13 cellular contexts compared by ENCODE assay signal in genomic region chr3:191350389-191351090, GRCh38. TPM values are rescaled to one million over a fixed set of nuclear protein-coding genes. Genes with fewer than 3 reads are reported as not detected.
DNase-seq lines count a peak whose midpoint lies in the region; ATAC-seq and TF ChIP-seq lines count a peak whose summit lies in the region.
"Had no signal": no experiment of that assay in that cellular context is flagged by ENCODE, and none has a peak within 500 bp of the region (broad histone marks: within the 10 kb centered on the region; RNA-seq: fewer than 3 reads in every experiment).

No MANE protein-coding gene starts in this region.

- H3K4me3 ChIP-seq in cardiac fibroblast (replicated peaks in 1 of 2; ENCODE audit: low read depth in 2 of 2, low read length in 2 of 2) (peak overlapping the region in 1 of 2 donors; percentile 28), lung (no peak overlapping the region), transverse colon (no peak overlapping the region)

- no peak for TF ChIP-seq CTCF in HFFc6 (IDR thresholded peaks at IDR 0.05)
- TF ChIP-seq CTCF in cardiac fibroblast (IDR thresholded peaks at IDR 0.05; ENCODE audit: low read depth, low read length) = no peak
- no peak for TF ChIP-seq CTCF in lung (IDR thresholded peaks at IDR 0.05; ENCODE audit: control extremely low read depth, extremely low read depth)
- no peak for TF ChIP-seq CTCF in transverse colon (IDR thresholded peaks at IDR 0.05)

- H3K4me1 Mint-ChIP-seq in HFFc6 (ENCODE audit: low read depth) = peaks cover 4% of the 10 kb centered on the region

- in situ Hi-C loops in transverse colon (cut with MboI; ENCODE audit: low pct_ligation_motif_present in 1 of 4, low pct_unique_long_range_greater_than_20kb in 1 of 4, low sequenced_read_pairs in 3 of 4) = no loop called here

- WGBS in lung, 2 donors = 33 to 59% methylated on average over 5 of the region's 5 CpGs
- WGBS in transverse colon (ENCODE audit: low coverage in 1 of 2), 2 donors = 58 to 65% methylated on average over 5 of the region's 5 CpGs

- DNase-seq in HFFc6 = peak; percentile 16
- DNase-seq in cardiac fibroblast (ENCODE audit: low read depth in 2 of 2) = peak; percentile 39 to 78
- DNase-seq in lung (ENCODE audit: low spot score) = no peak
- DNase-seq in transverse colon = no peak
- no peak for DNase-seq in NCI-H1694 (lab: John Stamatoyannopoulos, UW)
- no peak for DNase-seq in stimulated activated CD4-positive, alpha-beta T cell treated with anti-CD3 and anti-CD28 coated beads, Interleukin-4, amount 100 ng/mL, for 4 hours
- DNase-seq: activated T-cell treated with anti-CD3 and anti-CD28 coated beads, Interleukin-2, amount 50 U/mL, for 24 hours; amygdala; COR-L47; MV-4-11; NCI-H446; stimulated activated CD4-positive, alpha-beta T cell treated with anti-CD3 and anti-CD28 coated beads, Interleukin-15, amount 100 ng/mL, for 24 hours had no signal

- no peaks in the 10 kb centered on the region; the same call in 1 of the 2 replicates for H3K27me3 Mint-ChIP-seq in HFFc6 (ENCODE audit: insufficient read depth)
- H3K27me3 Mint-ChIP-seq: activated T-cell treated with anti-CD3 and anti-CD28 coated beads, Interleukin-2, amount 50 U/mL, for 24 hours had no signal

- no peaks in the 10 kb centered on the region for H3K9me3 Mint-ChIP-seq in HFFc6
- H3K9me3 Mint-ChIP-seq: activated T-cell treated with anti-CD3 and anti-CD28 coated beads, Interleukin-2, amount 50 U/mL, for 24 hours had no signal

- H3K27me3 ChIP-seq in lung (ENCODE audit: control insufficient read depth, insufficient read depth) = no peaks in the 10 kb centered on the region
- no peaks in the 10 kb centered on the region for H3K27me3 ChIP-seq in transverse colon

- no peak for TF ChIP-seq EP300 in transverse colon (IDR thresholded peaks at IDR 0.05; ENCODE audit: low read depth)

- peak overlapping the region; percentile 83 for H3K4me3 Mint-ChIP-seq in HFFc6
- H3K4me3 Mint-ChIP-seq: activated T-cell treated with anti-CD3 and anti-CD28 coated beads, Interleukin-2, amount 50 U/mL, for 24 hours had no signal

- ATAC-seq in lung (ENCODE audit: insufficient read depth, low FRiP score) (peak; percentile 27), GM19463 (IDR thresholded peaks at IDR 0.05; ENCODE audit: unreplicated experiment) (no peak)

- peaks cover 0 to 46% of the 10 kb centered on the region in 2 donors for H3K4me1 ChIP-seq in lung (ENCODE audit: control insufficient read depth in 2 of 2, insufficient read depth in 2 of 2, low read length in 2 of 2)
- peaks cover 25 to 56% (median 33%) of the 10 kb centered on the region in 4 donors for H3K4me1 ChIP-seq in transverse colon

- intact Hi-C loops in transverse colon (cut with DNase I; ENCODE audit: low total_unique reads) = no loop called here

- H3K36me3 Mint-ChIP-seq in HFFc6 (ENCODE audit: low read depth) = peaks cover 4% of the 10 kb centered on the region; the same call in 1 of the 2 replicates

- H3K9me3 ChIP-seq in lung (ENCODE audit: control insufficient read depth in 2 of 2, insufficient read depth in 1 of 2, low read length in 1 of 2) = no peaks in the 10 kb centered on the region
- H3K9me3 ChIP-seq in transverse colon = no peaks in the 10 kb centered on the region

- H3K36me3 ChIP-seq in lung (ENCODE audit: control insufficient read depth in 2 of 2, insufficient read depth in 2 of 2, low read length in 2 of 2) (no peaks in the 10 kb centered on the region), transverse colon (no peaks in the 10 kb centered on the region)

- no peak for TF ChIP-seq POLR2A in transverse colon (IDR thresholded peaks at IDR 0.05)

- H3K27ac Mint-ChIP-seq in HFFc6 = peak overlapping the region; percentile 93
- H3K27ac Mint-ChIP-seq: activated T-cell treated with anti-CD3 and anti-CD28 coated beads, Interleukin-2, amount 50 U/mL, for 24 hours had no signal

- H3K27ac ChIP-seq in lung (ENCODE audit: low read depth in 1 of 2, low read length in 1 of 2) (peak overlapping the region in 1 of 2 donors; percentile 60), transverse colon (peak overlapping the region; percentile 4 to 44 (median 26))

RNA-seq across cellular contexts. Expression of gene UTS2B, which starts 20.2 kb away (rescaled TPM):
- 1 to 10 TPM in 3 of 6 experiments, under 1 TPM in 3; 0.73 to 1.8 (median 1.0) TPM for total RNA-seq in HFFc6 (2021; fragmentation: NEBNext Ultra II Directional; extraction: Animal tissue kit (Norgen Biotek cat#: 25700))
- total RNA-seq in lung (1 to 10 TPM in 1 of 2 donors, under 1 TPM in 1; 0.43 to 2.4 TPM), transverse colon (1 to 10 TPM in 2 of 4 donors, under 1 TPM in 1, not detected in 1; 0.27 to 3.4 (median 2.2) TPM)
- polyA plus RNA-seq in lung = under 1 TPM; 0.10 to 0.20 TPM

RNA-seq across cellular contexts. Expression of gene CCDC50, which starts 21.3 kb away (rescaled TPM):
- 100 to 1,000 TPM in 5 of 6 experiments, 10 to 100 TPM in 1; 94.1 to 129 (median 121) TPM for total RNA-seq in HFFc6 (2021; fragmentation: NEBNext Ultra II Directional; extraction: Animal tissue kit (Norgen Biotek cat#: 25700))
- total RNA-seq in lung (100 to 1,000 TPM in 1 of 2 donors, 10 to 100 TPM in 1; 52.5 to 119 TPM), transverse colon (10 to 100 TPM; 61.3 to 78.0 (median 69.5) TPM)
- 10 to 100 TPM; 23.4 to 28.2 TPM for polyA plus RNA-seq in lung

Comparison
In these comparisons a context has a peak if more than half of its experiments do, and no peak if none do; other contexts are left out.
1. DNase-seq: peak in HFFc6 (single experiment) and cardiac fibroblast (2 of 2); none in lung (single experiment), transverse colon (single experiment), NCI-H1694 (single experiment) and stimulated activated CD4-positive, alpha-beta T cell treated with anti-CD3 and anti-CD28 coated beads, Interleukin-4, amount 100 ng/mL, for 4 hours (0 of 2).